ENCODE assay signal across 19 cellular contexts in the genomic region with DNA sequence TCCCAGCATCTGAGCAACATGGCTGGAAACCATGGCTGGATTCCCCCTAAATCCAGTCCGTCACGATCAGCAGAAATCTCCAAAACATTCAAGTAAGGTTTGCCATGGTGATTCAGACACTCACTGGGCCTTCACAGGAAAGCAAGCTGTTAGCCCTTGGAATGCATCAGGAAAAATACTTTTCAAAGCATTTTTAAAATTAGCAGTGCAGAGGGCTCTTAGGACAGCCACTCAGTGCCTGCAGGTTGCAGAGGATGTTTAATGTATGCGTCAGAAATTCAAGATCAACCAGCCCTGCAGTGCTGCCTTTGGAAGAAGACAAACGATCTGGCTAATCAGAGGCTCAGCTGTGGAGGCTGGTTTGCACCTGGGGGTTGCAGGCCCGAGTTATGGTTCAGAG. TPM values are rescaled to one million over a fixed set of nuclear protein-coding genes. Genes with fewer than 3 reads are reported as not detected.
DNase-seq lines count a peak whose midpoint lies in the region; ATAC-seq, FAIRE-seq and TF ChIP-seq lines count a peak whose summit lies in the region.
"Had no signal": no experiment of that assay in that cellular context is flagged by ENCODE, and none has a peak within 500 bp of the region (broad histone marks: within the 10 kb centered on the region; RNA-seq: fewer than 3 reads in every experiment).

No MANE protein-coding gene starts in this region.

- BruUV-seq in PC-3 (replicated peaks; lab: Mats Ljungman, UMichigan): no TSS peak

- POLR2A ChIA-PET in PC-3 (lab: Charles Lee; ENCODE audit: unreplicated experiment): no interaction called here

- H3K4me3 Mint-ChIP-seq in osteocyte (ENCODE audit: unreplicated experiment): no peak overlapping the region
- H3K4me3 Mint-ChIP-seq: CD8-positive, alpha-beta memory T cell had no signal

- peak; percentile 82 for DNase-seq in EH (ENCODE audit: low read depth)
- peak; percentile 15 for DNase-seq in PC-3
- no peak for DNase-seq in bronchial epithelial cell (ENCODE audit: low read depth)
- no peak for DNase-seq in osteocyte (ENCODE audit: extremely low spot score, unreplicated experiment)
- DNase-seq in RPMI8226: no peak
- DNase-seq: C1 segment of cervical spinal cord; CD8-positive, alpha-beta memory T cell; DMS79; Karpas-422; MG63; NCI-H1048; NCI-H1436; NCI-H1930; NCI-H345; NCI-H524 treated with DMSO at 0.1 percent for 48 hours had no signal

- H3K79me2 ChIP-seq in PC-3 (ENCODE audit: low read length): no peaks in the 10 kb centered on the region

- H3K27me3 Mint-ChIP-seq in osteocyte (ENCODE audit: unreplicated experiment): no peaks in the 10 kb centered on the region

- CTCF ChIA-PET in PC-3 (lab: Charles Lee): no interaction called here

- no peaks in the 10 kb centered on the region for H4K20me1 ChIP-seq in PC-3 (ENCODE audit: low read length)

- H3K4me2 ChIP-seq in PC-3 (ENCODE audit: low read length): no peak overlapping the region

- peaks cover 31% of the 10 kb centered on the region for H3K4me1 ChIP-seq in PC-3 (ENCODE audit: insufficient read depth, low read length)

- H3K36me3 ChIP-seq in PC-3 (ENCODE audit: low read depth, low read length) (no peaks in the 10 kb centered on the region), bronchial epithelial cell (ENCODE audit: control insufficient read depth, insufficient read depth, low read length) (no peaks in the 10 kb centered on the region)
- H3K36me3 ChIP-seq: MG63 had no signal

- H3K9ac ChIP-seq in PC-3 (ENCODE audit: low read length): no peak overlapping the region

- peaks cover 46% of the 10 kb centered on the region for H3K4me1 Mint-ChIP-seq in osteocyte (ENCODE audit: unreplicated experiment)

- H3K27me3 ChIP-seq in PC-3 (ENCODE audit: low read length) (no peaks in the 10 kb centered on the region), bronchial epithelial cell (ENCODE audit: control insufficient read depth, insufficient read depth, low read length) (no peaks in the 10 kb centered on the region)
- H3K27me3 ChIP-seq: MG63 had no signal

- no peaks in the 10 kb centered on the region for H3K9me2 ChIP-seq in PC-3 (replicated peaks; ENCODE audit: low read length)

- H3K27ac ChIP-seq in PC-3 (ENCODE audit: low read length): no peak overlapping the region
- H3K27ac ChIP-seq: HL-60 had no signal

- no peaks in the 10 kb centered on the region for H3K9me3 Mint-ChIP-seq in osteocyte (ENCODE audit: unreplicated experiment)
- H3K9me3 Mint-ChIP-seq: CD8-positive, alpha-beta memory T cell had no signal

- no peak for TF ChIP-seq CTCF in PC-3 (conservative IDR thresholded peaks at IDR 0.05; ENCODE audit: low read depth, low read length)
- no peak for TF ChIP-seq CTCF in bronchial epithelial cell (IDR thresholded peaks at IDR 0.05; ENCODE audit: insufficient read depth, low read length, severe bottlenecking)
- TF ChIP-seq CTCF in osteocyte (IDR thresholded peaks at IDR 0.05): no peak

- H3K36me3 Mint-ChIP-seq in osteocyte (ENCODE audit: unreplicated experiment): peaks cover 3% of the 10 kb centered on the region
- H3K36me3 Mint-ChIP-seq: CD8-positive, alpha-beta memory T cell had no signal

- H2AFZ ChIP-seq in PC-3 (ENCODE audit: low read length): no peak overlapping the region

- ATAC-seq in PC-3 (no peak), HG03025 (IDR thresholded peaks at IDR 0.05; ENCODE audit: low FRiP score, unreplicated experiment) (no peak), HG03439 (IDR thresholded peaks at IDR 0.05; ENCODE audit: unreplicated experiment) (no peak)

- H3K4me3 ChIP-seq in PC-3 (ENCODE audit: low read length): no peak overlapping the region
- H3K4me3 ChIP-seq in bronchial epithelial cell (ENCODE audit: low read depth, low read length): no peak overlapping the region
- H3K4me3 ChIP-seq: MG63 had no signal

- FAIRE-seq in bronchial epithelial cell (lab: Jason Lieb, UNC): peak; percentile 62
- FAIRE-seq: G401.6 had no signal

- no peaks in the 10 kb centered on the region for H3K9me3 ChIP-seq in PC-3 (ENCODE audit: low read length)

- H3K27ac Mint-ChIP-seq in osteocyte (ENCODE audit: unreplicated experiment): peak overlapping the region; percentile 16
- H3K27ac Mint-ChIP-seq: CD8-positive, alpha-beta memory T cell had no signal

- no peaks in the 10 kb centered on the region for H3F3A ChIP-seq in PC-3 (ENCODE audit: low read length, unreplicated experiment)

- intact Hi-C loops in PC-3 (cut with micrococcal nuclease): no loop called here

RNA-seq across cellular contexts. Expression of gene FOXL1, which starts 50.3 kb away (rescaled TPM):
- total RNA-seq in PC-3 (2014; rRNA removed): 8.1 and 10.9 TPM in 2 replicates
- 1.1 and 1.5 TPM in 2 replicates for total RNA-seq in bronchial epithelial cell
- total RNA-seq in osteocyte: 6.4 and 9.3 TPM in 2 replicates
- total RNA-seq: CD8-positive, alpha-beta memory T cell had no signal

Comparison
In these comparisons a context has a peak if more than half of its experiments do, and no peak if none do; other contexts are left out.
1. DNase-seq: peak in EH (single experiment) and PC-3 (single experiment); none in bronchial epithelial cell (single experiment), osteocyte (single experiment) and RPMI8226 (single experiment).